ENCODE assay signal across 1 cellular context in the genomic region with DNA sequence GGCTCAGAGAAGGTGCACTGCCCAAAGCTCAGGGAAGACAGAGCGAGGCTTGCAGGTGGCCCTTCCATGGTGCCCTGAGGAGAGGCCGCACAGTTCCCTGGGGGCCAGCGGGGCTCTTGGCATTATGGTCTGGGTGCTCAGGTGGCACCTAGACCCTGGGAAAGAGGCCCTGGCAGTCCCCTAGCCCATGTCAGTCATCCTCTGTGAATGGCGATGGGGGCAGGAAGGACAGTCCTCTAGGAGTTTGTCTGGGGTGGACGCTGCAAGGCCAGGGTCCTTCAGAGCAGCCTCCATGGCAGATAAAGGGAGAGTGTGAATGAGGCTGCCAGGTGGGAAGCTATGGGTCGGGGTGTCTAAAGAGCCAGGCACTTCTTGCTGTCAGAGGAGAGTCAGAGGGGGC.
TF ChIP-seq lines count a peak whose summit lies in the region.

No MANE protein-coding gene starts in this region.

TF ChIP-seq in H1, 55 proteins besides CTCF, POLR2A, EP300 and RAD21:
- no peak for TF ChIP-seq CHD1 (IDR thresholded peaks at IDR 0.05; ENCODE audit: low read depth, low read length)
- TF ChIP-seq JUND (IDR thresholded peaks at IDR 0.05; ENCODE audit: low read length), result no peak
- no peak for TF ChIP-seq CTBP2 (IDR thresholded peaks at IDR 0.05; ENCODE audit: borderline replicate concordance, insufficient read depth, insufficient read length, low read length)
- no peak for TF ChIP-seq YY1 (IDR thresholded peaks at IDR 0.05; ENCODE audit: low read depth, low read length)
- TF ChIP-seq CHD7 (IDR thresholded peaks at IDR 0.05; ENCODE audit: insufficient replicate concordance, low read length), result no peak
- no peak for TF ChIP-seq JUN (IDR thresholded peaks at IDR 0.05; ENCODE audit: low read depth, low read length)
- no peak for TF ChIP-seq SP2 (IDR thresholded peaks at IDR 0.05; ENCODE audit: low read length)
- no peak for TF ChIP-seq GTF2F1 (IDR thresholded peaks at IDR 0.05; ENCODE audit: borderline replicate concordance, low read depth, low read length)
- TF ChIP-seq KDM4A (IDR thresholded peaks at IDR 0.05; ENCODE audit: low read depth, low read length, severe bottlenecking), result no peak
- no peak for TF ChIP-seq HDAC6 (IDR thresholded peaks at IDR 0.05; ENCODE audit: low read depth, low read length)
- TF ChIP-seq TBP (IDR thresholded peaks at IDR 0.05; ENCODE audit: low read depth, low read length), result no peak
- no peak for TF ChIP-seq TCF12 (IDR thresholded peaks at IDR 0.05; ENCODE audit: low read depth, low read length)
- TF ChIP-seq, protein P1, sequence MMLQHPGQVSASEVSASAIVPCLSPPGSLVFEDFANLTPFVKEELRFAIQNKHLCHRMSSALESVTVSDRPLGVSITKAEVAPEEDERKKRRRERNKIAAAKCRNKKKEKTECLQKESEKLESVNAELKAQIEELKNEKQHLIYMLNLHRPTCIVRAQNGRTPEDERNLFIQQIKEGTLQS (IDR thresholded peaks at IDR 0.05; ENCODE audit: insufficient read depth, low read depth, low read length), result no peak
- no peak for TF ChIP-seq FOSL1 (IDR thresholded peaks at IDR 0.05; ENCODE audit: insufficient read depth, low read depth, low read length)
- TF ChIP-seq RNF2 (IDR thresholded peaks at IDR 0.05; ENCODE audit: borderline replicate concordance, low read depth, low read length, missing control alignments, poor library complexity, severe bottlenecking), result no peak
- TF ChIP-seq SUZ12 (IDR thresholded peaks at IDR 0.05; ENCODE audit: low read length), result no peak
